In the genomic region with DNA sequence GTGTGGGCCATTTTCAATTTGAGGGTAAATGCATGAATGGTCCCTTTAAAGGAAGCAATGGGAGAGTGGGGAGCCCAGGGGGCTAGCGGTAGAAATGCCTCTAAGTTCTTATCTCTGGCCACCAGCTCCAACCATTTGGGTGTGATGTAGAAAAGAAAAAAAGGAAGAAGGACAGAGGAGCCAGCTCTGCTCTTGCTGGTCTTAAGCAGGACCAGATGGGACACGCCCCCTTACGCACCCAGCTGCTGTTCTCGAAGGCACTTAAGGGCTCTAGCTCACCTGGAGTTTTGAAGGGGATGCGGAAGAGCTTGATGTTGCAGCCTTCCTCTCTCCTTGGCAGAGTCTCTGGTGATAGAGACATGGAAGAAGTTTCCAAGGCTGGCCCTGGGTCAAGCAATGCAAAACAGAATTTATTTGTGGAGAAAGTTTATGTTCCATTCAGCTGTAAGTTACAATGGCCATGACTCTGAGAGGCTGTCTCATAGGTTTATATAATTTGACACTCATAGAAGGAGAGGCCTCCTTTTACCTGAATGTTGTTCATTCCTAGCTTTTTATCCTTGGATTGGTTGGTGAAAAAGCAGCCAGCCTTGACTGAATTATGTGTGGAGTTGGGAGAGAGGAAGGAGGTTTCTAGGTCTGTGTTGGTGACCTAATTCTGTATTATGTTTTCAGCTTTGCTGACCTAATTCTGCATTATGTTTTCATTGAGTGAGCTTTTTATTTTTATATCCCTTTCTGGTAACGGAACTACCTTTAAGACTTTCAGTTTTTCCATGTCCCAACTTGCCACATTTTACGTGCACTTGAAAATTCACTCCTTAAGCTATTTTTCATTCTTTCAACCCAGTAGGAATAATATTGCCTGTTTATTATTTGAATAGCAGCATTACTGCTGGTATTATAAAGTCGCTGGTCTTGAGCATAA, we compare ENCODE assay signal across 12 cellular contexts. TPM values are rescaled to one million over a fixed set of nuclear protein-coding genes. Genes with fewer than 3 reads are reported as not detected.
DNase-seq lines count a peak whose midpoint lies in the region; ATAC-seq, FAIRE-seq and TF ChIP-seq lines count a peak whose summit lies in the region.
"Had no signal": no experiment of that assay in that cellular context is flagged by ENCODE, and none has a peak within 500 bp of the region (broad histone marks: within the 10 kb centered on the region; RNA-seq: fewer than 3 reads in every experiment).

No MANE protein-coding gene starts in this region.

- TSS peak; percentile 65 for BruUV-seq in mammary epithelial cell (replicated peaks; lab: Mats Ljungman, UMichigan)

- H3K9ac ChIP-seq in mammary epithelial cell (ENCODE audit: insufficient read depth, low read length) (peak overlapping the region; percentile 6), keratinocyte (ENCODE audit: control insufficient read depth, extremely low read depth, insufficient read depth, low read length) (peak overlapping the region; percentile 7)

- peak overlapping the region; percentile 24 for H2AFZ ChIP-seq in mammary epithelial cell (ENCODE audit: low read depth, low read length)
- peak overlapping the region; percentile 4 for H2AFZ ChIP-seq in keratinocyte (ENCODE audit: control insufficient read depth, low read length)

- no peak for TF ChIP-seq EP300 in transverse colon (IDR thresholded peaks at IDR 0.05; ENCODE audit: low read depth)

- H3K36me3 ChIP-seq in mammary epithelial cell (ENCODE audit: insufficient read depth, low read length) (no peaks in the 10 kb centered on the region), breast epithelium (no peaks in the 10 kb centered on the region), keratinocyte (ENCODE audit: control insufficient read depth in 2 of 2, extremely low read depth in 1 of 2, insufficient read depth in 2 of 2, low read length in 2 of 2) (no peaks in the 10 kb centered on the region), transverse colon (no peaks in the 10 kb centered on the region)

- H3K9me1 ChIP-seq in keratinocyte (ENCODE audit: control insufficient read depth, extremely low read depth, insufficient read depth, low read length) = no peaks in the 10 kb centered on the region

- TF ChIP-seq POLR2A in breast epithelium (IDR thresholded peaks at IDR 0.05) (no peak), transverse colon (IDR thresholded peaks at IDR 0.05) (no peak)

- H3K79me2 ChIP-seq in mammary epithelial cell (ENCODE audit: insufficient read depth, low read length) (no peaks in the 10 kb centered on the region), keratinocyte (ENCODE audit: control insufficient read depth, insufficient read depth, low read length) (no peaks in the 10 kb centered on the region)

- H3K4me2 ChIP-seq in mammary epithelial cell (ENCODE audit: insufficient read depth, low read depth, low read length) (peak overlapping the region; percentile 48), keratinocyte (ENCODE audit: control insufficient read depth, extremely low read depth, insufficient read depth, low read depth, low read length) (peak overlapping the region; percentile 69)

- WGBS in mammary epithelial cell (ENCODE audit: low coverage, missing lambda C conversion rate) = 57% methylated on average over 8 of the region's 8 CpGs
- WGBS in transverse colon (ENCODE audit: low coverage in 1 of 2), 2 donors = 61 to 66% methylated on average over 4 to 8 of the region's 8 CpGs

- TF ChIP-seq CTCF in mammary epithelial cell (conservative IDR thresholded peaks at IDR 0.05 in 1 of 2, IDR thresholded peaks at IDR 0.05 in 1 of 2; ENCODE audit: extremely low read depth in 1 of 2, insufficient read depth in 1 of 2, low read depth in 1 of 2, low read length in 2 of 2) = no peak
- no peak for TF ChIP-seq CTCF in breast epithelium (IDR thresholded peaks at IDR 0.05)
- no peak for TF ChIP-seq CTCF in keratinocyte (optimal IDR thresholded peaks at IDR 0.05 in 1 of 3, IDR thresholded peaks at IDR 0.05 in 1 of 3, conservative IDR thresholded peaks at IDR 0.05 in 1 of 3; ENCODE audit: extremely low read depth in 1 of 3, insufficient read depth in 2 of 3, low read length in 3 of 3)
- no peak for TF ChIP-seq CTCF in transverse colon (IDR thresholded peaks at IDR 0.05)

- H3K4me3 ChIP-seq in mammary epithelial cell (replicated peaks in 1 of 3; ENCODE audit: insufficient read depth in 1 of 3, low read depth in 2 of 3, low read length in 3 of 3) (no peak overlapping the region), breast epithelium (no peak overlapping the region), keratinocyte (ENCODE audit: control insufficient read depth in 2 of 3, extremely low read depth in 1 of 3, insufficient read depth in 2 of 3, low read depth in 1 of 3, low read length in 3 of 3) (peak overlapping the region in 2 of 3 experiments; percentile 18 to 36), transverse colon (no peak overlapping the region)

- intact Hi-C loops in mammary epithelial cell (cut with micrococcal nuclease) (loop anchor here (1.0 to 10.0 kb wide), 5 partner anchors 14 to 173 kb away; a partner anchor contains a TSS), breast epithelium (cut with DNase I; ENCODE audit: low total_unique reads) (loop anchor here (5.0 kb wide), 1 partner anchor 174 kb away; no protein-coding TSS in a partner anchor), transverse colon (cut with DNase I; ENCODE audit: low total_unique reads) (no loop called here)

- H3K9me3 ChIP-seq in mammary epithelial cell (replicated peaks; ENCODE audit: insufficient read depth, low read length) = no peaks in the 10 kb centered on the region
- H3K9me3 ChIP-seq in breast epithelium = no peaks in the 10 kb centered on the region
- H3K9me3 ChIP-seq in keratinocyte (ENCODE audit: control insufficient read depth, low read depth, low read length) = no peaks in the 10 kb centered on the region
- H3K9me3 ChIP-seq in transverse colon = no peaks in the 10 kb centered on the region

- H4K20me1 ChIP-seq in mammary epithelial cell (ENCODE audit: insufficient read depth, low read length) (no peaks in the 10 kb centered on the region), keratinocyte (ENCODE audit: control insufficient read depth, extremely low read depth, insufficient read depth, low read length) (no peaks in the 10 kb centered on the region)

- DNase-seq in mammary epithelial cell (no peak), breast epithelium (ENCODE audit: low spot score in 2 of 2) (no peak), SK-N-DZ (ENCODE audit: low spot score) (peak; percentile 5), keratinocyte (ENCODE audit: low read depth, low spot score) (no peak), transverse colon (peak; percentile 40), HPDE6-E6E7 (ENCODE audit: extremely low spot score) (no peak)
- DNase-seq in activated effector memory CD4-positive, alpha-beta T cell treated with anti-CD3 and anti-CD28 coated beads, Interleukin-2, amount 50 U/mL, for 16 hours = no peak
- DNase-seq: activated T-cell treated with anti-CD3 and anti-CD28 coated beads, Interleukin-2, amount 50 U/mL, for 24 hours; CD8-positive, alpha-beta T cell; effector memory CD4-positive, alpha-beta T cell had no signal

- CTCF ChIA-PET in mammary epithelial cell (lab: Charles Lee; ENCODE audit: low non-redundant PET) = interaction anchor here (0.6 to 0.7 kb wide), 2 partner anchors 11 to 15 kb away, joined by 9 to 10 read pairs; no protein-coding TSS in a partner anchor

- no peak for FAIRE-seq in keratinocyte (lab: Jason Lieb, UNC)
- FAIRE-seq: RCC 7860 had no signal

- H3K27me3 ChIP-seq in mammary epithelial cell (ENCODE audit: insufficient read depth, low read length) = no peaks in the 10 kb centered on the region
- no peaks in the 10 kb centered on the region for H3K27me3 ChIP-seq in breast epithelium
- H3K27me3 ChIP-seq in keratinocyte (ENCODE audit: control insufficient read depth, extremely low read depth, insufficient read depth, low read length) = no peaks in the 10 kb centered on the region
- H3K27me3 ChIP-seq in transverse colon = no peaks in the 10 kb centered on the region

- ATAC-seq in GM18517 (IDR thresholded peaks at IDR 0.05; ENCODE audit: unreplicated experiment) = no peak
- ATAC-seq: CD8-positive, alpha-beta T cell had no signal

- H3K27ac ChIP-seq in mammary epithelial cell (ENCODE audit: insufficient read depth, low read depth, low read length) = peak overlapping the region; percentile 57
- peak overlapping the region in 1 of 2 donors; percentile 68 for H3K27ac ChIP-seq in breast epithelium
- H3K27ac ChIP-seq in keratinocyte (ENCODE audit: control insufficient read depth, insufficient read depth, low read length) = peak overlapping the region; percentile 79
- H3K27ac ChIP-seq in transverse colon = peak overlapping the region in 3 of 4 donors; percentile 2 to 56 (median 48)

- in situ Hi-C loops in mammary epithelial cell (cut with MboI; ENCODE audit: low sequenced_read_pairs in 2 of 2) (loop anchor here in 1 of 2 donors (10.0 kb wide), 1 partner anchor 177 kb away; no protein-coding TSS in a partner anchor), transverse colon (cut with MboI; ENCODE audit: low pct_ligation_motif_present in 1 of 4, low pct_unique_long_range_greater_than_20kb in 1 of 4, low sequenced_read_pairs in 3 of 4) (loop anchor here in 2 of 4 donors (5.0 to 10.0 kb wide), 2 partner anchors 169 to 177 kb away; no protein-coding TSS in a partner anchor)

- peaks cover 23% of the 10 kb centered on the region for H3K4me1 ChIP-seq in mammary epithelial cell (ENCODE audit: insufficient read depth, low read length)
- no peaks in the 10 kb centered on the region for H3K4me1 ChIP-seq in breast epithelium
- H3K4me1 ChIP-seq in keratinocyte (ENCODE audit: control insufficient read depth, extremely low read depth, insufficient read depth, low read length) = peaks cover 29% of the 10 kb centered on the region
- H3K4me1 ChIP-seq in transverse colon = peaks cover 0 to 12% (median 0%) of the 10 kb centered on the region in 4 donors

- dilution Hi-C loops in mammary epithelial cell (cut with HindIII; ENCODE audit: low sequenced_read_pairs) (no loop called here), keratinocyte (cut with MboI; ENCODE audit: extremely low pct_ligation_motif_present, low sequenced_read_pairs) (no loop called here)

RNA-seq across cellular contexts. Expression of a gene that starts 59.3 kb away (rescaled TPM):
- total RNA-seq in mammary epithelial cell (10 to 100 TPM; 45.7 to 74.7 TPM), breast epithelium (10 to 100 TPM; 24.3 to 37.0 (median 24.8) TPM), transverse colon (1 to 10 TPM; 1.4 to 4.5 (median 3.8) TPM)
- polyA plus RNA-seq in mammary epithelial cell (8.4 TPM), keratinocyte (6.9 to 9.0 TPM (median 8.0 TPM) in 3 replicates)
- polyA minus RNA-seq in mammary epithelial cell (13.9 TPM), keratinocyte (17.8 to 28.0 TPM (median 27.5 TPM) in 3 replicates)
- 0.05 TPM in 1 of 2 replicates, not detected in the other for polyA plus RNA-seq in SK-N-DZ (2014; cell fraction: cytosol; rRNA removed)
- not detected in 2 replicates for polyA plus RNA-seq in SK-N-DZ (2014; cell fraction: nucleus; rRNA removed)
- polyA plus RNA-seq in keratinocyte (2011; ENCODE audit: low read depth) = 15.1 TPM
- 4.7 and 8.6 TPM in 2 replicates for polyA plus RNA-seq in keratinocyte (2011; cell fraction: cytosol; rRNA removed)
- polyA plus RNA-seq in keratinocyte (2011; cell fraction: nucleus; rRNA removed) = 9.2 and 11.0 TPM in 2 replicates
- polyA plus RNA-seq in keratinocyte (2012; ENCODE audit: low replicate concordance) = 8.5 and 18.1 TPM in 2 replicates
- polyA minus RNA-seq in keratinocyte (2011; cell fraction: cytosol; rRNA and poly(A)+ RNA removed) = 15.3 TPM
- polyA minus RNA-seq in keratinocyte (2011; cell fraction: nucleus; rRNA and poly(A)+ RNA removed) = 17.6 and 29.7 TPM in 2 replicates

Comparison
In these comparisons a context has a peak if more than half of its experiments do, and no peak if none do; other contexts are left out.
1. DNase-seq: peak in SK-N-DZ (single experiment) and transverse colon (single experiment); none in mammary epithelial cell (single experiment), breast epithelium (0 of 2), keratinocyte (single experiment), activated effector memory CD4-positive, alpha-beta T cell treated with anti-CD3 and anti-CD28 coated beads, Interleukin-2, amount 50 U/mL, for 16 hours (single experiment) and HPDE6-E6E7 (single experiment).
2. H3K4me3 ChIP-seq: peak in keratinocyte (2 of 3); none in mammary epithelial cell (0 of 3), breast epithelium (0 of 3) and transverse colon (0 of 4).
3. RNA of a gene that starts 59.3 kb away (total RNA-seq): 45.7 to 74.7 TPM in mammary epithelial cell and 24.3 to 37.0 TPM in breast epithelium; 1.4 to 4.5 TPM in transverse colon; every median in the first group is over 4 times any median in the second.